Comparison of ENCODE assay signal across 9 cellular contexts in genomic region chr13:32911506-32911905, GRCh38.
DNase-seq lines count a peak whose midpoint lies in the region; FAIRE-seq and TF ChIP-seq lines count a peak whose summit lies in the region.
"Had no signal": no experiment of that assay in that cellular context is flagged by ENCODE, and none has a peak within 500 bp of the region (broad histone marks: within the 10 kb centered on the region; RNA-seq: fewer than 3 reads in every experiment).

No MANE protein-coding gene starts in this region.

- TF ChIP-seq CTCF in D721Med (IDR thresholded peaks at IDR 0.05; ENCODE audit: insufficient read depth, missing control alignments) (peak; percentile 65), LNCaP clone FGC (IDR thresholded peaks at IDR 0.05; ENCODE audit: control insufficient read depth, extremely low read depth, insufficient read depth) (peak; percentile 73), SK-N-SH (IDR thresholded peaks at IDR 0.05) (peak; percentile 37), fibroblast of the aortic adventitia (IDR thresholded peaks at IDR 0.05; ENCODE audit: insufficient read depth, low read length) (peak; percentile 21)

- H3K9me3 ChIP-seq in SK-N-SH, result no peaks in the 10 kb centered on the region

- H3K36me3 ChIP-seq in SK-N-SH (replicated peaks in 1 of 2; ENCODE audit: control insufficient read depth in 1 of 2, insufficient read depth in 2 of 2, low read length in 1 of 2), result no peaks in the 10 kb centered on the region

- CTCF ChIA-PET in SK-N-SH (lab: Yijun Ruan, JAX), result interaction anchor here (0.6 to 1.1 kb wide), 4 partner anchors 16 to 549 kb away, joined by 3 to 4 read pairs (median 3); no protein-coding TSS in a partner anchor

- no peak for FAIRE-seq in D721Med (lab: Jason Lieb, UNC)
- FAIRE-seq in GM19239 (lab: Jason Lieb, UNC), result peak; percentile 31

- H4K20me1 ChIP-seq in SK-N-SH (ENCODE audit: insufficient read depth), result no peaks in the 10 kb centered on the region

- H2AFZ ChIP-seq in SK-N-SH (ENCODE audit: low read depth), result no peak overlapping the region

- H3K9ac ChIP-seq in SK-N-SH, result no peak overlapping the region

- DNase-seq in D721Med (ENCODE audit: insufficient read length, low spot score) (peak; percentile 30), GM19239 (ENCODE audit: insufficient read length, low spot score) (peak; percentile 44), LNCaP clone FGC (ENCODE audit: low read depth) (peak; percentile 35), SK-N-SH (peak; percentile 43), fibroblast of the aortic adventitia (ENCODE audit: low read depth) (peak; percentile 26), pons (ENCODE audit: low spot score) (peak; percentile 51), retina (no peak), NCI-H510A treated with DMSO at 0.1 percent for 48 hours (lab: John Stamatoyannopoulos, UW) (no peak)
- DNase-seq: naive B cell had no signal

- TF ChIP-seq RAD21 in SK-N-SH (IDR thresholded peaks at IDR 0.05; ENCODE audit: low read length), result peak; percentile 68

- TF ChIP-seq EP300 in SK-N-SH (IDR thresholded peaks at IDR 0.05; ENCODE audit: borderline replicate concordance in 1 of 2, low read depth in 1 of 2, low read length in 1 of 2), result no peak

- H3F3A ChIP-seq in SK-N-SH (replicated peaks; ENCODE audit: insufficient read depth), result no peaks in the 10 kb centered on the region

- no peaks in the 10 kb centered on the region for H3K9me2 ChIP-seq in SK-N-SH

- no peak overlapping the region for H3K4me2 ChIP-seq in SK-N-SH

- no peaks in the 10 kb centered on the region; a peak in 1 of 4 replicates for H3K4me1 ChIP-seq in SK-N-SH (ENCODE audit: control insufficient read depth in 1 of 2, insufficient read depth in 2 of 2, low read depth in 1 of 2, low read length in 1 of 2)

- WGBS in SK-N-SH (ENCODE audit: low lambda C conversion rate), result no CpG with 5 or more reads among the region's 2 CpGs

- H3K27me3 ChIP-seq in SK-N-SH (ENCODE audit: insufficient read depth), result no peaks in the 10 kb centered on the region

- no peak overlapping the region for H3K4me3 ChIP-seq in LNCaP clone FGC (ENCODE audit: low read depth, low read length)
- H3K4me3 ChIP-seq in SK-N-SH (ENCODE audit: low read depth in 2 of 2, low read length in 1 of 2), result no peak overlapping the region
- no peak overlapping the region for H3K4me3 ChIP-seq in fibroblast of the aortic adventitia (ENCODE audit: low read depth, low read length)

- POLR2A ChIA-PET in SK-N-SH (lab: Yijun Ruan, JAX), result interaction anchor here (0.6 kb wide), 1 partner anchor 523 kb away, joined by 3 read pairs; no protein-coding TSS in a partner anchor

- no peaks in the 10 kb centered on the region for H3K79me2 ChIP-seq in SK-N-SH (ENCODE audit: insufficient read depth)

- H3K27ac ChIP-seq in SK-N-SH (ENCODE audit: low read depth in 2 of 2, low read length in 1 of 2), result no peak overlapping the region

TF ChIP-seq in SK-N-SH, 30 proteins besides CTCF, POLR2A, EP300 and RAD21:
- TF ChIP-seq SMC3 (IDR thresholded peaks at IDR 0.05; ENCODE audit: low read depth, low read length) (peak; percentile 55), REST (IDR thresholded peaks at IDR 0.05; ENCODE audit: low read depth, low read length) (no peak), ZBTB33 (IDR thresholded peaks at IDR 0.05; ENCODE audit: borderline replicate concordance, low read depth) (no peak), PBX3 (IDR thresholded peaks at IDR 0.05) (no peak)

Comparison
In these comparisons a context has a peak if more than half of its experiments do, and no peak if none do; other contexts are left out.
1. DNase-seq: peak in D721Med (single experiment), GM19239 (single experiment), LNCaP clone FGC (single experiment), SK-N-SH (single experiment), fibroblast of the aortic adventitia (single experiment) and pons (single experiment); none in retina (single experiment) and NCI-H510A treated with DMSO at 0.1 percent for 48 hours (single experiment).
2. CTCF ChIP-seq: peak in every context shown above with its lines; median percentile 73 in LNCaP clone FGC; 65 in D721Med; 37 in SK-N-SH; 21 in fibroblast of the aortic adventitia.